In genomic region chr1:67137307-67137753, GRCh38 we compare ENCODE assay signal across 18 cellular contexts. TPM values are rescaled to one million over a fixed set of nuclear protein-coding genes. Genes with fewer than 3 reads are reported as not detected.
A peak's percentile ranks its signal among the peaks of the same experiment; 100 is the strongest.
DNase-seq lines count a peak whose midpoint lies in the region; ATAC-seq, FAIRE-seq and TF ChIP-seq lines count a peak whose summit lies in the region.
"Had no signal": no experiment of that assay in that cellular context is flagged by ENCODE, and none has a peak within 500 bp of the region (broad histone marks: within the 10 kb centered on the region; RNA-seq: fewer than 3 reads in every experiment).

No MANE protein-coding gene starts in this region.

- H3K4me1 ChIP-seq in hepatocyte (ENCODE audit: insufficient read depth) (peaks cover 44% of the 10 kb centered on the region), pancreas (peaks cover 15 to 35% (median 23%) of the 10 kb centered on the region in 3 donors), OCI-LY7 (ENCODE audit: insufficient read depth, low read length, poor library complexity, severe bottlenecking) (no peaks in the 10 kb centered on the region), SJCRH30 (0 out of 2 replicates have a peak, but pooled peaks cover 2% of the 10 kb centered on the region)

- H2AFZ ChIP-seq in hepatocyte (no peak overlapping the region), OCI-LY7 (ENCODE audit: low read length) (no peak overlapping the region)

- 38% methylated on average over 4 of the region's 4 CpGs for WGBS in hepatocyte (ENCODE audit: low lambda C conversion rate, missing lambda C conversion rate)
- 48 to 54% methylated on average over 4 of the region's 4 CpGs for WGBS in pancreas, 2 donors

- TF ChIP-seq CTCF in hepatocyte (IDR thresholded peaks at IDR 0.05; ENCODE audit: poor library complexity) (no peak), pancreas (IDR thresholded peaks at IDR 0.05) (no peak), OCI-LY7 (conservative IDR thresholded peaks at IDR 0.05; ENCODE audit: low read length) (no peak)

- DNase-seq in H7 (peak; percentile 16), LoVo (ENCODE audit: low spot score) (peak; percentile 56), hepatocyte (ENCODE audit: low spot score) (peak; percentile 75), pancreas (no peak), OCI-LY7 (ENCODE audit: low spot score) (no peak), SJCRH30 (no peak), SW480 (ENCODE audit: low spot score) (no peak)
- DNase-seq: CD8-positive, alpha-beta T cell; GOT3; HFFc6; NCI-H1436; NCI-H2081; NCI-H524 treated with DMSO at 0.1 percent for 48 hours; Peyer's patch; SHP77 treated with DMSO at 0.1 percent for 48 hours had no signal

- no peak overlapping the region for H3K4me3 ChIP-seq in H7 (ENCODE audit: insufficient read depth, low read depth, low read length)
- H3K4me3 ChIP-seq in hepatocyte: no peak overlapping the region
- no peak overlapping the region for H3K4me3 ChIP-seq in pancreas
- H3K4me3 ChIP-seq in OCI-LY7 (ENCODE audit: low read depth, low read length, poor library complexity, severe bottlenecking): no peak overlapping the region
- no peak overlapping the region for H3K4me3 ChIP-seq in SJCRH30
- H3K4me3 ChIP-seq: Peyer's patch had no signal

- POLR2A ChIA-PET in OCI-LY7 (lab: Charles Lee): interaction anchor here (0.5 to 2.4 kb wide), 3 partner anchors 13 to 1744 kb away, joined by 3 to 8 read pairs (median 3); no protein-coding TSS in a partner anchor

- H3K27ac ChIP-seq in hepatocyte (peak overlapping the region; percentile 75), pancreas (no peak overlapping the region), OCI-LY7 (ENCODE audit: low read depth, low read length, poor library complexity, severe bottlenecking) (no peak overlapping the region), SJCRH30 (no peak overlapping the region)

- H3K9me2 ChIP-seq in hepatocyte (replicated peaks; ENCODE audit: insufficient read depth) (no peaks in the 10 kb centered on the region), OCI-LY7 (ENCODE audit: insufficient read depth, low read length) (no peaks in the 10 kb centered on the region)

- H4K20me1 ChIP-seq in hepatocyte (ENCODE audit: insufficient read depth, poor library complexity, severe bottlenecking): no peaks in the 10 kb centered on the region
- no peaks in the 10 kb centered on the region for H4K20me1 ChIP-seq in OCI-LY7 (ENCODE audit: insufficient read depth, low read length)

- H3K36me3 ChIP-seq in H7 (replicated peaks; ENCODE audit: control insufficient read depth, insufficient read depth, low read length) (no peaks in the 10 kb centered on the region), hepatocyte (replicated peaks; ENCODE audit: insufficient read depth, low read depth) (no peaks in the 10 kb centered on the region), pancreas (no peaks in the 10 kb centered on the region), OCI-LY7 (ENCODE audit: insufficient read depth, low read length) (no peaks in the 10 kb centered on the region), SJCRH30 (no peaks in the 10 kb centered on the region)
- H3K36me3 ChIP-seq: Peyer's patch had no signal

- H3K79me2 ChIP-seq in hepatocyte (no peaks in the 10 kb centered on the region), OCI-LY7 (ENCODE audit: insufficient read depth, low read depth, low read length) (no peaks in the 10 kb centered on the region)

- no peaks in the 10 kb centered on the region for H3K27me3 ChIP-seq in H7 (ENCODE audit: control insufficient read depth, insufficient read depth, low read length)
- H3K27me3 ChIP-seq in hepatocyte: no peaks in the 10 kb centered on the region
- no peaks in the 10 kb centered on the region for H3K27me3 ChIP-seq in pancreas
- H3K27me3 ChIP-seq in SJCRH30: no peaks in the 10 kb centered on the region
- H3K27me3 ChIP-seq: Peyer's patch had no signal

- CTCF ChIA-PET in OCI-LY7 (lab: Charles Lee; ENCODE audit: unreplicated experiment): interaction anchor here (1.0 kb wide), 1 partner anchor 12 kb away, joined by 4 read pairs; no protein-coding TSS in a partner anchor

- ATAC-seq in pancreas (peak in 3 of 4 donors; percentile 25 to 59 (median 56)), HG03025 (IDR thresholded peaks at IDR 0.05; ENCODE audit: low FRiP score, unreplicated experiment) (no peak)
- ATAC-seq: CD8-positive, alpha-beta T cell had no signal

- BruUV-seq in OCI-LY7 (replicated peaks; lab: Mats Ljungman, UMichigan): no TSS peak

- no peaks in the 10 kb centered on the region for H3K9me3 ChIP-seq in hepatocyte (ENCODE audit: low read depth)
- H3K9me3 ChIP-seq in pancreas: no peaks in the 10 kb centered on the region
- no peaks in the 10 kb centered on the region for H3K9me3 ChIP-seq in OCI-LY7 (ENCODE audit: low read length)
- H3K9me3 ChIP-seq in SJCRH30 (replicated peaks): no peaks in the 10 kb centered on the region
- H3K9me3 ChIP-seq: Peyer's patch had no signal

- intact Hi-C loops in pancreas (cut with DNase I) (no loop called here), OCI-LY7 (cut with micrococcal nuclease; ENCODE audit: unreplicated experiment) (no loop called here)

- FAIRE-seq in pancreas (lab: Jason Lieb, UNC): no peak

- peak overlapping the region; percentile 35 for H3K4me2 ChIP-seq in hepatocyte
- H3K4me2 ChIP-seq in OCI-LY7 (ENCODE audit: low read length): no peak overlapping the region

RNA-seq across cellular contexts. Expression of gene C1orf141, which starts 2.6 kb away (rescaled TPM):
- total RNA-seq in H7 (2014; rRNA removed; shearing (Covaris generic)): not detected in 2 replicates
- total RNA-seq in hepatocyte: not detected in 2 replicates
- not detected in 2 replicates for polyA plus RNA-seq in hepatocyte
- total RNA-seq in pancreas: not detected
- polyA plus RNA-seq in pancreas: under 1 TPM in 1 of 2 donors, not detected in 1; 0.14 TPM
- total RNA-seq in OCI-LY7 (2014; rRNA removed; shearing (Covaris generic)): not detected in 2 replicates
- total RNA-seq in OCI-LY7 (2022): not detected in 2 replicates
- 0.14 TPM in 1 of 2 replicates, not detected in the other for total RNA-seq in SJCRH30 (2014; rRNA removed; shearing (Covaris generic))
- total RNA-seq: CD8-positive, alpha-beta T cell; HFFc6; Peyer's patch had no signal
- polyA plus RNA-seq: AG04450, BJ had no signal

RNA-seq across cellular contexts. Expression of gene IL23R, which starts 28.9 kb away (rescaled TPM):
- total RNA-seq in H7 (2014; rRNA removed; shearing (Covaris generic)): not detected in 2 replicates
- total RNA-seq in hepatocyte (0.20 and 0.96 TPM in 2 replicates), pancreas (under 1 TPM in 4 of 6 donors, not detected in 2; 0.09 to 0.22 (median 0.16) TPM), OCI-LY7 (2022) (0.13 and 0.23 TPM in 2 replicates)
- polyA plus RNA-seq in hepatocyte (0.16 TPM in 1 of 2 replicates, not detected in the other), pancreas (under 1 TPM in 1 of 2 donors, not detected in 1; 0.05 TPM)
- not detected in 2 replicates for total RNA-seq in OCI-LY7 (2014; rRNA removed; shearing (Covaris generic))
- not detected in 2 replicates for total RNA-seq in SJCRH30 (2014; rRNA removed; shearing (Covaris generic))
- total RNA-seq: HFFc6 had no signal
- polyA plus RNA-seq: AG04450, BJ had no signal

Comparison
In these comparisons a context has a peak if more than half of its experiments do, and no peak if none do; other contexts are left out.
1. DNase-seq: peak in H7 (single experiment), LoVo (single experiment) and hepatocyte (single experiment); none in pancreas (0 of 6), OCI-LY7 (single experiment), SJCRH30 (0 of 2) and SW480 (single experiment).